ENCODE assay signal across 8 cellular contexts in genomic region chr17:32485261-32485955, GRCh38. TPM values are rescaled to one million over a fixed set of nuclear protein-coding genes. Genes with fewer than 3 reads are reported as not detected.
DNase-seq lines count a peak whose midpoint lies in the region; ATAC-seq and TF ChIP-seq lines count a peak whose summit lies in the region.

No MANE protein-coding gene starts in this region.

- no peak overlapping the region for H2AFZ ChIP-seq in mesenchymal stem cell (ENCODE audit: low read depth, low read length)

- 77 to 90% (median 86%) methylated on average over 6 to 7 of the region's 7 CpGs for WGBS in heart left ventricle, 4 donors
- 100% methylated on average over 7 of the region's 7 CpGs for WGBS in mesenchymal stem cell
- 86 to 89% methylated on average over 7 of the region's 7 CpGs for WGBS in upper lobe of left lung, 2 donors

- no peak overlapping the region for H2AK5ac ChIP-seq in mesenchymal stem cell (ENCODE audit: low read length, severe bottlenecking)

- no peak overlapping the region for H2BK12ac ChIP-seq in mesenchymal stem cell (ENCODE audit: low read length in 2 of 2)

- peaks cover 30 to 31% of the 10 kb centered on the region in 2 donors for H3K36me3 Mint-ChIP-seq in activated naive CD4-positive, alpha-beta T cell treated with anti-CD3 and anti-CD28 coated beads, Interleukin-2, amount 50 U/mL, for 72 hours

- H3K9me3 ChIP-seq in heart left ventricle = no peaks in the 10 kb centered on the region
- H3K9me3 ChIP-seq in mesenchymal stem cell (ENCODE audit: control insufficient read depth, low read length) = no peaks in the 10 kb centered on the region
- no peaks in the 10 kb centered on the region for H3K9me3 ChIP-seq in upper lobe of left lung

- no peaks in the 10 kb centered on the region for H3K9me3 Mint-ChIP-seq in activated naive CD4-positive, alpha-beta T cell treated with anti-CD3 and anti-CD28 coated beads, Interleukin-2, amount 50 U/mL, for 72 hours

- no peak for ATAC-seq in heart left ventricle
- no peak for ATAC-seq in left ventricle myocardium superior
- no peak for ATAC-seq in activated naive CD4-positive, alpha-beta T cell treated with anti-CD3 and anti-CD28 coated beads, Interleukin-2, amount 50 U/mL, for 72 hours
- no peak for ATAC-seq in upper lobe of left lung (ENCODE audit: low FRiP score in 2 of 2)
- no peak for ATAC-seq in GM18870 (IDR thresholded peaks at IDR 0.05; ENCODE audit: unreplicated experiment)

- peaks cover 24% of the 10 kb centered on the region for H3K79me1 ChIP-seq in mesenchymal stem cell (replicated peaks; ENCODE audit: low read length, poor library complexity, severe bottlenecking)

- TF ChIP-seq EP300 in upper lobe of left lung (IDR thresholded peaks at IDR 0.05) = no peak

- H3K27me3 ChIP-seq in heart left ventricle (no peaks in the 10 kb centered on the region), mesenchymal stem cell (ENCODE audit: control insufficient read depth in 1 of 2, insufficient read depth in 1 of 2, low read length in 2 of 2) (no peaks in the 10 kb centered on the region), upper lobe of left lung (no peaks in the 10 kb centered on the region)

- TF ChIP-seq POLR2A in heart left ventricle (IDR thresholded peaks at IDR 0.05) = no peak
- TF ChIP-seq POLR2A in upper lobe of left lung (IDR thresholded peaks at IDR 0.05) = no peak

- H3K4me3 ChIP-seq in heart left ventricle (peak overlapping the region in 4 of 12 donors; percentile 47 to 71 (median 64)), mesenchymal stem cell (ENCODE audit: insufficient read depth in 1 of 2, low read depth in 1 of 2, low read length in 2 of 2) (peak overlapping the region in 1 of 2 experiments; percentile 72), upper lobe of left lung (no peak overlapping the region)

- H3K18ac ChIP-seq in mesenchymal stem cell (ENCODE audit: low read depth in 1 of 2, low read length in 2 of 2) = no peak overlapping the region

- no peak overlapping the region for H4K91ac ChIP-seq in mesenchymal stem cell (ENCODE audit: low read length)

- H3K27ac Mint-ChIP-seq in activated naive CD4-positive, alpha-beta T cell treated with anti-CD3 and anti-CD28 coated beads, Interleukin-2, amount 50 U/mL, for 72 hours = peak overlapping the region; percentile 71 to 93

- H3K9ac ChIP-seq in mesenchymal stem cell (ENCODE audit: low read length) = peak overlapping the region; percentile 75

- no peak overlapping the region for H3K4ac ChIP-seq in mesenchymal stem cell (ENCODE audit: low read depth in 1 of 2, low read length in 2 of 2)

- H2BK15ac ChIP-seq in mesenchymal stem cell (ENCODE audit: low read depth, poor library complexity, severe bottlenecking) = no peak overlapping the region

- DNase-seq in heart left ventricle (no peak), left ventricle myocardium superior (no peak), mesenchymal stem cell (no peak), upper lobe of left lung (no peak), hepatic stellate cell (ENCODE audit: low spot score) (no peak)
- no peak for DNase-seq in activated naive CD4-positive, alpha-beta T cell treated with anti-CD3 and anti-CD28 coated beads, Interleukin-2, amount 50 U/mL, for 72 hours (ENCODE audit: low spot score in 2 of 2)
- no peak for DNase-seq in activated effector memory CD4-positive, alpha-beta T cell treated with anti-CD3 and anti-CD28 coated beads, Interleukin-2, amount 50 U/mL, for 16 hours

- H2BK120ac ChIP-seq in mesenchymal stem cell (ENCODE audit: low read depth, low read length) = no peak overlapping the region

- no peak overlapping the region for H3K4me2 ChIP-seq in mesenchymal stem cell (ENCODE audit: low read length, poor library complexity, severe bottlenecking)

- H3K23ac ChIP-seq in mesenchymal stem cell (ENCODE audit: low read length in 2 of 2) = no peak overlapping the region

- no peak overlapping the region for H2BK5ac ChIP-seq in mesenchymal stem cell (ENCODE audit: low read depth, low read length, poor library complexity, severe bottlenecking)

- H4K8ac ChIP-seq in mesenchymal stem cell (ENCODE audit: low read length) = no peak overlapping the region

- TF ChIP-seq CTCF in heart left ventricle (IDR thresholded peaks at IDR 0.05) = no peak
- no peak for TF ChIP-seq CTCF in upper lobe of left lung (IDR thresholded peaks at IDR 0.05)

- H3K27ac ChIP-seq in heart left ventricle (peak overlapping the region in 10 of 12 donors; percentile 42 to 81 (median 74)), mesenchymal stem cell (ENCODE audit: low read length, poor library complexity, severe bottlenecking) (no peak overlapping the region), upper lobe of left lung (peak overlapping the region in 3 of 4 donors; percentile 56 to 71 (median 62))

- H3K4me1 ChIP-seq in heart left ventricle (peaks cover 4 to 44% (median 27%) of the 10 kb centered on the region in 12 donors), mesenchymal stem cell (ENCODE audit: control insufficient read depth, insufficient read depth, low read depth, low read length) (peaks cover 26% of the 10 kb centered on the region), upper lobe of left lung (peaks cover 14 to 29% (median 18%) of the 10 kb centered on the region in 4 donors)

- no peak overlapping the region for H3K14ac ChIP-seq in mesenchymal stem cell (ENCODE audit: low read length in 2 of 2)

- peaks cover 0 to 30% (median 25%) of the 10 kb centered on the region in 9 donors for H3K36me3 ChIP-seq in heart left ventricle
- H3K36me3 ChIP-seq in mesenchymal stem cell (ENCODE audit: control insufficient read depth in 1 of 2, insufficient read depth in 2 of 2, low read depth in 1 of 2, low read length in 2 of 2) = peaks cover 30 to 40% of the 10 kb centered on the region in 2 experiments
- H3K36me3 ChIP-seq in upper lobe of left lung = peaks cover 0 to 22% (median 17%) of the 10 kb centered on the region in 4 donors

- intact Hi-C loops in heart left ventricle (cut with DNase I) = loop anchor here in 7 of 10 donors (2.0 to 10.0 kb wide), 8 partner anchors 37 to 267 kb away; no protein-coding TSS in a partner anchor
- intact Hi-C loops in left ventricle myocardium superior (cut with micrococcal nuclease) = no loop called here

RNA-seq across cellular contexts. Expression of gene CDK5R1, which starts 1.4 kb away (rescaled TPM):
- total RNA-seq in heart left ventricle = 1 to 10 TPM in 8 of 9 donors, under 1 TPM in 1; 1.00 to 2.9 (median 1.5) TPM
- polyA plus RNA-seq in heart left ventricle = 1 to 10 TPM in 1 of 2 donors, under 1 TPM in 1; 0.57 to 2.0 TPM
- total RNA-seq in left ventricle myocardium superior = 1.4 TPM
- 10 to 100 TPM; 12.4 to 15.6 TPM for total RNA-seq in activated naive CD4-positive, alpha-beta T cell treated with anti-CD3 and anti-CD28 coated beads, Interleukin-2, amount 50 U/mL, for 72 hours
- polyA plus RNA-seq in mesenchymal stem cell (2013, experiment 1 of 2) = 0.81 TPM
- 0.99 TPM for polyA plus RNA-seq in mesenchymal stem cell (2013, experiment 2 of 2)
- total RNA-seq in upper lobe of left lung = 1 to 10 TPM in 4 of 6 donors, under 1 TPM in 2; 0.76 to 3.1 (median 1.5) TPM

RNA-seq across cellular contexts. Expression of gene PSMD11, which starts 41.1 kb away (rescaled TPM):
- total RNA-seq in heart left ventricle (10 to 100 TPM; 52.7 to 94.8 (median 78.9) TPM), left ventricle myocardium superior (67.8 TPM), upper lobe of left lung (10 to 100 TPM; 42.4 to 71.4 (median 62.8) TPM)
- polyA plus RNA-seq in heart left ventricle = 10 to 100 TPM; 63.1 to 66.7 TPM
- 100 to 1,000 TPM; 119 to 162 TPM for total RNA-seq in activated naive CD4-positive, alpha-beta T cell treated with anti-CD3 and anti-CD28 coated beads, Interleukin-2, amount 50 U/mL, for 72 hours
- polyA plus RNA-seq in mesenchymal stem cell (2013, experiment 1 of 2) = 93.6 TPM
- 101 TPM for polyA plus RNA-seq in mesenchymal stem cell (2013, experiment 2 of 2)
